8 cellular contexts compared by ENCODE assay signal in genomic region chr9:124869986-124870560, GRCh38. TPM values are rescaled to one million over a fixed set of nuclear protein-coding genes. Genes with fewer than 3 reads are reported as not detected.
DNase-seq lines count a peak whose midpoint lies in the region; ATAC-seq and TF ChIP-seq lines count a peak whose summit lies in the region.

No MANE protein-coding gene starts in this region.

- no peak for TF ChIP-seq CTCF in colonic mucosa (IDR thresholded peaks at IDR 0.05)
- TF ChIP-seq CTCF in mucosa of descending colon (IDR thresholded peaks at IDR 0.05) = no peak

- H3K9me3 ChIP-seq in HUES6 (ENCODE audit: control insufficient read depth, insufficient read depth, low read depth, low read length) (no peaks in the 10 kb centered on the region), colonic mucosa (no peaks in the 10 kb centered on the region), mucosa of descending colon (no peaks in the 10 kb centered on the region)

- H3K9ac ChIP-seq in HUES6 (ENCODE audit: low read length) = peak overlapping the region; percentile 94
- peak overlapping the region; percentile 97 to 98 for H3K9ac ChIP-seq in colonic mucosa (ENCODE audit: low read depth in 2 of 2, low read length in 2 of 2)

- H3K27me3 ChIP-seq in HUES6 (ENCODE audit: control insufficient read depth, insufficient read depth, low read length) (no peaks in the 10 kb centered on the region), colonic mucosa (no peaks in the 10 kb centered on the region)

- H3K36me3 ChIP-seq in HUES6 (ENCODE audit: control insufficient read depth, insufficient read depth, low read length) = peaks cover 35% of the 10 kb centered on the region
- H3K36me3 ChIP-seq in colonic mucosa = peaks cover 16% of the 10 kb centered on the region
- no peaks in the 10 kb centered on the region for H3K36me3 ChIP-seq in mucosa of descending colon (ENCODE audit: low read depth)

- DNase-seq in CD1c-positive myeloid dendritic cell (ENCODE audit: extremely low spot score) = peak; percentile 50
- DNase-seq in activated CD4-positive, CD25-positive, alpha-beta regulatory T cell treated with anti-CD3 and anti-CD28 coated beads, Interleukin-2, amount 50 U/mL, for 72 hours = peak; percentile 81
- peak; percentile 70 for DNase-seq in colonic mucosa
- DNase-seq in mucosa of descending colon = peak; percentile 73 to 84 (median 83)
- DNase-seq in stimulated activated CD8-positive, alpha-beta memory T cell treated with anti-CD3 and anti-CD28 coated beads, Interleukin-7, amount 100 ng/mL, for 4 hours (ENCODE audit: low read depth in 2 of 2) = peak; percentile 86 to 91
- no peak for DNase-seq in NCI-H1694 (lab: John Stamatoyannopoulos, UW)

- H3K27ac ChIP-seq in HUES6 (ENCODE audit: low read depth, low read length) (peak overlapping the region; percentile 98; the same call in 1 of the 2 replicates), colonic mucosa (peak overlapping the region; percentile 89)

- H3K4me3 ChIP-seq in HUES6 (ENCODE audit: low read depth, low read length) (peak overlapping the region; percentile 97), colonic mucosa (peak overlapping the region; percentile 99), mucosa of descending colon (peak overlapping the region; percentile 97)

- intact Hi-C loops in colonic mucosa (cut with DNase I) = no loop called here
- intact Hi-C loops in mucosa of descending colon (cut with DNase I, micrococcal nuclease) = no loop called here

- H3K4me1 ChIP-seq in HUES6 (ENCODE audit: control insufficient read depth, insufficient read depth, low read length) (peaks cover 25% of the 10 kb centered on the region), colonic mucosa (peaks cover 18% of the 10 kb centered on the region), mucosa of descending colon (ENCODE audit: low read depth) (peaks cover 32% of the 10 kb centered on the region)

- peak; percentile 41 for ATAC-seq in GM19452 (IDR thresholded peaks at IDR 0.05; ENCODE audit: unreplicated experiment)
- ATAC-seq in mucosa of descending colon = peak; percentile 43

RNA-seq across cellular contexts. Expression of gene ARPC5L, which starts 8.1 kb away (rescaled TPM):
- total RNA-seq in colonic mucosa = 10 to 100 TPM; 50.0 to 61.5 TPM
- 10 to 100 TPM; 29.5 to 41.9 (median 37.2) TPM for total RNA-seq in mucosa of descending colon

RNA-seq across cellular contexts. Expression of gene RPL35, which starts 8.3 kb away (rescaled TPM):
- total RNA-seq in colonic mucosa (1,000 to 10,000 TPM in 1 of 2 donors, 100 to 1,000 TPM in 1; 890 to 1,374 TPM), mucosa of descending colon (100 to 1,000 TPM; 676 to 897 (median 838) TPM)

RNA-seq across cellular contexts. Expression of gene WDR38, which starts 16.8 kb away (rescaled TPM):
- total RNA-seq in colonic mucosa = not detected
- not detected for total RNA-seq in mucosa of descending colon
